Comparison of ENCODE assay signal across 20 cellular contexts in genomic region chr4:168528131-168528949, GRCh38. TPM values are rescaled to one million over a fixed set of nuclear protein-coding genes. Genes with fewer than 3 reads are reported as not detected.
DNase-seq lines count a peak whose midpoint lies in the region; ATAC-seq lines count a peak whose summit lies in the region.
"Had no signal": no experiment of that assay in that cellular context is flagged by ENCODE, and none has a peak within 500 bp of the region (broad histone marks: within the 10 kb centered on the region; RNA-seq: fewer than 3 reads in every experiment).

No MANE protein-coding gene starts in this region.

- DNase-seq in NCI-H1092 treated with DMSO at 0.1 percent for 48 hours (lab: John Stamatoyannopoulos, UW) (peak; percentile 13), NCI-H1092 (lab: John Stamatoyannopoulos, UW) (no peak), NCI-H226 (peak; percentile 81), dedifferentiated amniotic fluid mesenchymal stem cell (ENCODE audit: extremely low spot score) (peak; percentile 27), renal cortical epithelial cell (ENCODE audit: low read depth) (peak; percentile 49), left cardiac atrium (no peak)
- DNase-seq: adrenal gland; CD8-positive, alpha-beta T cell; erythroblast; left colon; NCI-H524; posterior cingulate gyrus; stimulated activated CD4-positive, alpha-beta T cell treated with anti-CD3 and anti-CD28 coated beads, Interleukin-12 subunit alpha, Interleukin-12 subunit beta, amount 100 ng/mL, for 4 hours; stimulated activated naive CD8-positive, alpha-beta T cell treated with anti-CD3 and anti-CD28 coated beads, Interleukin-15, amount 100 ng/mL, for 72 hours; SW 1271; WERI-Rb-1 had no signal

- intact Hi-C loops in left cardiac atrium (cut with DNase I) = no loop called here

- ATAC-seq in HG02938 (IDR thresholded peaks at IDR 0.05; ENCODE audit: unreplicated experiment) (no peak), HG02870 (IDR thresholded peaks at IDR 0.05; ENCODE audit: unreplicated experiment) (no peak), left cardiac atrium (no peak)
- ATAC-seq: activated T-helper 17 cell treated with anti-CD3 and anti-CD28 coated beads, Interleukin-2, amount 50 U/mL, for 72 hours; CD8-positive, alpha-beta T cell; left colon; stimulated activated naive CD8-positive, alpha-beta T cell treated with anti-CD3 and anti-CD28 coated beads, Interleukin-15, amount 100 ng/mL, for 72 hours had no signal

RNA-seq across cellular contexts. Expression of gene PALLD, which starts 31.5 kb away (rescaled TPM):
- total RNA-seq in renal cortical epithelial cell = 190 and 278 TPM in 2 replicates
- 100 to 1,000 TPM; 440 to 625 TPM for total RNA-seq in left cardiac atrium
- total RNA-seq: CD8-positive, alpha-beta T cell had no signal

RNA-seq across cellular contexts. Expression of gene DDX60L, which starts 48.0 kb away (rescaled TPM):
- total RNA-seq in renal cortical epithelial cell = 22.5 and 44.6 TPM in 2 replicates
- 10 to 100 TPM; 10.7 to 12.7 TPM for total RNA-seq in left cardiac atrium
- total RNA-seq: G401 had no signal

Comparison
In these comparisons a context has a peak if more than half of its experiments do, and no peak if none do; other contexts are left out.
1. DNase-seq: peak in NCI-H1092 treated with DMSO at 0.1 percent for 48 hours (single experiment), NCI-H226 (single experiment), dedifferentiated amniotic fluid mesenchymal stem cell (single experiment) and renal cortical epithelial cell (single experiment); none in NCI-H1092 (single experiment) and left cardiac atrium (single experiment).